ENCODE assay signal across 21 cellular contexts in the genomic region with DNA sequence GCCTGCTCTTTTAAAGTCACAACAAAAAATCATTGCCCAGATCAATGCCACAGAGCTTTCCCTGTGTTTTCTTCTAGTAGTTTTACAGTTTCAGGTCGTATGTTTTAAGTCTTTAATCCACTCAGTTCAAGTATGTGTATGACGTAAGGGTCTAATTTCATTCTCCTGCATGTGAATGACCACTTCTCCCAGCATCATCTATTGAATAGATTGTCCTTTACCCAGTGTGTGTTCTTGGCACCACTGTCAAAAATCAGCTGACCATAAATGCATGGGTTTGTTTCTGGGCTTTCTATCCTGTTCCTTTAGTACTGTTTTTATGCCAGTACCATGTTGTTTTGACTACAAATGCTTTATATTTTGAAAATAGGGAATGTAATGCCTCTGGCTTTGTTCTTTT. TPM values are rescaled to one million over a fixed set of nuclear protein-coding genes. Genes with fewer than 3 reads are reported as not detected.
"Had no signal": no experiment of that assay in that cellular context is flagged by ENCODE, and none has a peak within 500 bp of the region (broad histone marks: within the 10 kb centered on the region; RNA-seq: fewer than 3 reads in every experiment).

No MANE protein-coding gene starts in this region.

- H3K4me1 Mint-ChIP-seq: nephron progenitor cell; stimulated activated naive CD8-positive, alpha-beta T cell treated with anti-CD3 and anti-CD28 coated beads, Interleukin-15, amount 100 ng/mL, for 72 hours had no signal

- H3K27me3 ChIP-seq: dorsolateral prefrontal cortex, left lung, ovary, right lobe of liver, thyroid gland, vagina had no signal

- H3K27ac ChIP-seq: epithelial cell of prostate, left lung, ovary, right lobe of liver, thyroid gland, vagina had no signal

- H3K27me3 Mint-ChIP-seq: naive thymus-derived CD8-positive, alpha-beta T cell; stimulated activated naive CD8-positive, alpha-beta T cell treated with anti-CD3 and anti-CD28 coated beads, Interleukin-15, amount 100 ng/mL, for 72 hours had no signal

- H3K27ac Mint-ChIP-seq: nephron progenitor cell; stimulated activated naive CD8-positive, alpha-beta T cell treated with anti-CD3 and anti-CD28 coated beads, Interleukin-15, amount 100 ng/mL, for 72 hours had no signal

- H3K9me3 Mint-ChIP-seq: naive thymus-derived CD8-positive, alpha-beta T cell; nephron progenitor cell; stimulated activated naive CD8-positive, alpha-beta T cell treated with anti-CD3 and anti-CD28 coated beads, Interleukin-15, amount 100 ng/mL, for 72 hours had no signal

- ATAC-seq: esophagus mucosa; left lung; naive thymus-derived CD8-positive, alpha-beta T cell; right lobe of liver; stimulated activated naive CD8-positive, alpha-beta T cell treated with anti-CD3 and anti-CD28 coated beads, Interleukin-15, amount 100 ng/mL, for 72 hours had no signal

- H3K9me3 ChIP-seq: left lung, ovary, right lobe of liver, thyroid gland, vagina had no signal

- DNase-seq: dorsolateral prefrontal cortex; effector CD4-positive, alpha-beta T cell; foreskin fibroblast; kidney; left lung; naive thymus-derived CD8-positive, alpha-beta T cell; nephron progenitor cell; ovary; right lobe of liver; small intestine; stimulated activated CD4-positive, alpha-beta T cell treated with anti-CD3 and anti-CD28 coated beads, Interleukin-15, amount 100 ng/mL, for 24 hours; stimulated activated CD4-positive, alpha-beta T cell treated with anti-CD3 and anti-CD28 coated beads, Interleukin-2, amount 100 ng/mL, for 48 hours; stimulated activated CD8-positive, alpha-beta memory T cell treated with anti-CD3 and anti-CD28 coated beads, Interleukin-4, amount 100 ng/mL, for 48 hours; stimulated activated naive CD4-positive, alpha-beta T cell; stimulated activated naive CD8-positive, alpha-beta T cell treated with anti-CD3 and anti-CD28 coated beads, Interleukin-15, amount 100 ng/mL, for 72 hours; thyroid gland; trophoblast cell had no signal

- H3K4me3 Mint-ChIP-seq: naive thymus-derived CD8-positive, alpha-beta T cell; nephron progenitor cell; stimulated activated naive CD8-positive, alpha-beta T cell treated with anti-CD3 and anti-CD28 coated beads, Interleukin-15, amount 100 ng/mL, for 72 hours had no signal

- H3K4me1 ChIP-seq: left lung, right lobe of liver, thyroid gland, vagina had no signal

RNA-seq across cellular contexts. Expression of gene KCTD14, which starts 56.7 kb away (rescaled TPM):
- total RNA-seq: lung microvascular endothelial cell had no signal
